ENCODE assay signal across 8 cellular contexts in genomic region chr14:91303091-91303923, GRCh38. TPM values are rescaled to one million over a fixed set of nuclear protein-coding genes. Genes with fewer than 3 reads are reported as not detected.
DNase-seq lines count a peak whose midpoint lies in the region; ATAC-seq, FAIRE-seq and TF ChIP-seq lines count a peak whose summit lies in the region.

No MANE protein-coding gene starts in this region.

- H2AFZ ChIP-seq in HepG2 (ENCODE audit: low read length) = no peak overlapping the region

- H3K27me3 Mint-ChIP-seq in activated naive CD4-positive, alpha-beta T cell treated with anti-CD3 and anti-CD28 coated beads for 36 hours (ENCODE audit: low read depth) = no peaks in the 10 kb centered on the region
- peaks cover 54% of the 10 kb centered on the region for H3K27me3 Mint-ChIP-seq in HFFc6 (ENCODE audit: insufficient read depth)

- peak; percentile 94 for DNase-seq in BE2C
- DNase-seq in NCI-H82 (lab: John Stamatoyannopoulos, UW) = peak; percentile 91
- DNase-seq in activated naive CD4-positive, alpha-beta T cell treated with anti-CD3 and anti-CD28 coated beads for 36 hours = peak; percentile 89
- peak; percentile 28 for DNase-seq in HepG2 (ENCODE audit: low spot score)
- DNase-seq in tibial artery = no peak
- DNase-seq in HFFc6 = no peak

- ATAC-seq in GM21360 (IDR thresholded peaks at IDR 0.05; ENCODE audit: unreplicated experiment) (peak; percentile 70), HepG2 (peak; percentile 92), GM18870 (IDR thresholded peaks at IDR 0.05; ENCODE audit: unreplicated experiment) (no peak)

- H4K20me1 ChIP-seq in HepG2 (ENCODE audit: insufficient read depth, low read length) = no peaks in the 10 kb centered on the region

- peaks cover 70% of the 10 kb centered on the region for H3K36me3 Mint-ChIP-seq in activated naive CD4-positive, alpha-beta T cell treated with anti-CD3 and anti-CD28 coated beads for 36 hours (ENCODE audit: low read depth)
- H3K36me3 Mint-ChIP-seq in HFFc6 (ENCODE audit: low read depth) = no peaks in the 10 kb centered on the region

- no peak overlapping the region for H3K4me2 ChIP-seq in HepG2 (ENCODE audit: low read depth, low read length)

- no peak for TF ChIP-seq EP300 in HepG2 (IDR thresholded peaks at IDR 0.05; ENCODE audit: low read depth in 2 of 2, low read length in 2 of 2)
- no peak for TF ChIP-seq EP300 in HepG2 (CRISPR knock-in tag; IDR thresholded peaks at IDR 0.05; ENCODE audit: borderline replicate concordance)

- no peak for TF ChIP-seq RAD21 in HepG2 (CRISPR knock-in tag; IDR thresholded peaks at IDR 0.05)

- peaks cover 58% of the 10 kb centered on the region for H3K4me1 Mint-ChIP-seq in activated naive CD4-positive, alpha-beta T cell treated with anti-CD3 and anti-CD28 coated beads for 36 hours (ENCODE audit: low read depth)
- peaks cover 10% of the 10 kb centered on the region for H3K4me1 Mint-ChIP-seq in HFFc6 (ENCODE audit: low read depth)

- H3K4me3 ChIP-seq in BE2C (ENCODE audit: low read depth, low read length) (no peak overlapping the region), HepG2 (replicated peaks in 1 of 3; ENCODE audit: insufficient read depth in 1 of 3, low read depth in 2 of 3, low read length in 3 of 3) (no peak overlapping the region), tibial artery (no peak overlapping the region)

- 97% methylated on average over 23 of the region's 23 CpGs for WGBS in HepG2 (ENCODE audit: low lambda C conversion rate)

- intact Hi-C loops in activated naive CD4-positive, alpha-beta T cell treated with anti-CD3 and anti-CD28 coated beads for 36 hours (cut with micrococcal nuclease) = loop anchor here (5.0 kb wide), 1 partner anchor 569 kb away; no protein-coding TSS in a partner anchor
- intact Hi-C loops in HepG2 (cut with micrococcal nuclease; ENCODE audit: unreplicated experiment) (no loop called here), tibial artery (cut with DNase I; ENCODE audit: low total_unique reads) (no loop called here)

- H3K27ac ChIP-seq in HepG2 (ENCODE audit: extremely low read length, insufficient read depth, low read length) = no peak overlapping the region
- no peak overlapping the region for H3K27ac ChIP-seq in tibial artery

- H3K4me1 ChIP-seq in BE2C = peaks cover 3% of the 10 kb centered on the region
- no peaks in the 10 kb centered on the region for H3K4me1 ChIP-seq in HepG2 (ENCODE audit: insufficient read depth, low read length)
- peaks cover 0 to 2% (median 0%) of the 10 kb centered on the region in 4 donors for H3K4me1 ChIP-seq in tibial artery

- TF ChIP-seq CTCF in BE2C (IDR thresholded peaks at IDR 0.05; ENCODE audit: low read depth, low read length) (no peak), HepG2 (CRISPR knock-in tag; IDR thresholded peaks at IDR 0.05) (no peak), tibial artery (IDR thresholded peaks at IDR 0.05) (no peak), HFFc6 (IDR thresholded peaks at IDR 0.05) (no peak)

- in situ Hi-C loops in HepG2 (cut with HindIII; ENCODE audit: extremely low pct_ligation_motif_present, low pct_unique_long_range_greater_than_20kb) = no loop called here

- FAIRE-seq in HepG2 (lab: Jason Lieb, UNC) = no peak

- H3K4me3 Mint-ChIP-seq in activated naive CD4-positive, alpha-beta T cell treated with anti-CD3 and anti-CD28 coated beads for 36 hours = no peak overlapping the region
- no peak overlapping the region for H3K4me3 Mint-ChIP-seq in HFFc6

- H3K9me3 Mint-ChIP-seq in activated naive CD4-positive, alpha-beta T cell treated with anti-CD3 and anti-CD28 coated beads for 36 hours = no peaks in the 10 kb centered on the region
- H3K9me3 Mint-ChIP-seq in HFFc6 = no peaks in the 10 kb centered on the region

- no peaks in the 10 kb centered on the region for H3K79me2 ChIP-seq in HepG2 (ENCODE audit: insufficient read depth, low read length)

- POLR2A ChIA-PET in HepG2 (lab: Yijun Ruan, JAX) = no interaction called here

- TF ChIP-seq POLR2A in HepG2 (IDR thresholded peaks at IDR 0.05; ENCODE audit: insufficient read depth in 1 of 2, low read depth in 2 of 2, low read length in 2 of 2) = no peak

- no peaks in the 10 kb centered on the region for H3K36me3 ChIP-seq in BE2C
- peaks cover 20 to 63% of the 10 kb centered on the region in 2 experiments for H3K36me3 ChIP-seq in HepG2 (replicated peaks in 1 of 2; ENCODE audit: control insufficient read depth in 1 of 2, insufficient read depth in 2 of 2, low read length in 2 of 2)
- no peaks in the 10 kb centered on the region for H3K36me3 ChIP-seq in tibial artery

- H3K27ac Mint-ChIP-seq in activated naive CD4-positive, alpha-beta T cell treated with anti-CD3 and anti-CD28 coated beads for 36 hours = peak overlapping the region; percentile 93
- H3K27ac Mint-ChIP-seq in HFFc6 = no peak overlapping the region

- no TSS peak for BruUV-seq in HepG2 (replicated peaks; lab: Mats Ljungman, UMichigan)

- H3K27me3 ChIP-seq in BE2C = no peaks in the 10 kb centered on the region
- H3K27me3 ChIP-seq in HepG2 (ENCODE audit: control insufficient read depth in 1 of 2, insufficient read depth in 2 of 2, low read length in 2 of 2) = no peaks in the 10 kb centered on the region
- H3K27me3 ChIP-seq in tibial artery = peaks cover 0 to 9% of the 10 kb centered on the region in 2 donors

- CTCF ChIA-PET in activated naive CD4-positive, alpha-beta T cell treated with anti-CD3 and anti-CD28 coated beads for 36 hours (lab: Charles Lee) = interaction anchor here (0.6 to 1.0 kb wide), 4 partner anchors 17 to 272 kb away, joined by 3 read pairs; no protein-coding TSS in a partner anchor
- CTCF ChIA-PET in HepG2 (lab: Yijun Ruan, JAX; ENCODE audit: low intra/inter-chr PET ratio, low total read pairs) = no interaction called here

- no peaks in the 10 kb centered on the region for H3K9me3 ChIP-seq in BE2C
- H3K9me3 ChIP-seq in HepG2 (ENCODE audit: low read length) = no peaks in the 10 kb centered on the region
- no peaks in the 10 kb centered on the region for H3K9me3 ChIP-seq in tibial artery

- H3K9ac ChIP-seq in HepG2 (ENCODE audit: insufficient read depth, low read depth, low read length) = no peak overlapping the region

TF ChIP-seq in HepG2, 621 proteins besides CTCF, POLR2A, EP300 and RAD21:
- TF ChIP-seq U2AF2 (IDR thresholded peaks at IDR 0.05; ENCODE audit: low read depth, low read length) (no peak), CENPT (CRISPR knock-in tag; IDR thresholded peaks at IDR 0.05; ENCODE audit: low read depth) (no peak)

RNA-seq across cellular contexts. Expression of gene GPR68, which starts 58.8 kb away (rescaled TPM):
- 25.8 TPM for polyA plus RNA-seq in BE2C (2012; ENCODE audit: insufficient read depth, insufficient read length, low read depth)
- total RNA-seq in activated naive CD4-positive, alpha-beta T cell treated with anti-CD3 and anti-CD28 coated beads for 36 hours = 1 to 10 TPM; 1.2 to 1.3 TPM
- total RNA-seq in HepG2 (2016; rRNA removed; fragmentation: Illumina TruSeq; extraction: Trizol) = not detected in 2 replicates
- not detected in 2 replicates for total RNA-seq in HepG2 (2016; cell fraction: cytosol; rRNA removed; fragmentation: Illumina TruSeq; extraction: Trizol; ENCODE audit: low read depth)
- total RNA-seq in HepG2 (2016; cell fraction: insoluble cytoplasmic fraction; rRNA removed; fragmentation: Illumina TruSeq; extraction: Trizol) = 0.11 TPM in 1 of 2 replicates, not detected in the other
- 0.41 TPM in 1 of 2 replicates, not detected in the other for total RNA-seq in HepG2 (2016; cell fraction: membrane; rRNA removed; fragmentation: Illumina TruSeq; extraction: Trizol)
- not detected in 2 replicates for total RNA-seq in HepG2 (2016; cell fraction: nucleus; rRNA removed; fragmentation: Illumina TruSeq; extraction: Trizol)
- polyA plus RNA-seq in HepG2 (2011; rRNA removed) = not detected in 2 replicates
- not detected in 2 replicates for polyA plus RNA-seq in HepG2 (2011; cell fraction: cytosol; rRNA removed)
- 0.16 TPM in 1 of 2 replicates, not detected in the other for polyA plus RNA-seq in HepG2 (2011; cell fraction: nucleus; rRNA removed)
- polyA plus RNA-seq in HepG2 (2012) = 0.17 and 0.20 TPM in 2 replicates
- polyA plus RNA-seq in HepG2 (2016; cell fraction: cytosol; fragmentation: Illumina TruSeq; extraction: Trizol; ENCODE audit: low read depth) = not detected in 2 replicates
- not detected in 2 replicates for polyA plus RNA-seq in HepG2 (2016; cell fraction: insoluble cytoplasmic fraction; fragmentation: Illumina TruSeq; extraction: Trizol; ENCODE audit: low read depth)
- polyA plus RNA-seq in HepG2 (2016; cell fraction: membrane; fragmentation: Illumina TruSeq; extraction: Trizol; ENCODE audit: low read depth) = not detected in 2 replicates
- not detected in 2 replicates for polyA plus RNA-seq in HepG2 (2016; cell fraction: nucleus; fragmentation: Illumina TruSeq; extraction: Trizol; ENCODE audit: insufficient read depth, low read depth)
- polyA minus RNA-seq in HepG2 (2011; rRNA and poly(A)+ RNA removed; ENCODE audit: low replicate concordance) = 0.10 and 0.19 TPM in 2 replicates
- not detected in 2 replicates for polyA minus RNA-seq in HepG2 (2011; cell fraction: cytosol; rRNA and poly(A)+ RNA removed)
- not detected in 2 replicates for polyA minus RNA-seq in HepG2 (2011; cell fraction: nucleus; rRNA and poly(A)+ RNA removed)
- under 1 TPM; 0.34 to 0.88 (median 0.52) TPM for total RNA-seq in HFFc6 (2021; fragmentation: NEBNext Ultra II Directional; extraction: Animal tissue kit (Norgen Biotek cat#: 25700))

Comparison
In these comparisons a context has a peak if more than half of its experiments do, and no peak if none do; other contexts are left out.
1. DNase-seq: peak in BE2C (single experiment), NCI-H82 (single experiment), activated naive CD4-positive, alpha-beta T cell treated with anti-CD3 and anti-CD28 coated beads for 36 hours (single experiment) and HepG2 (single experiment); none in tibial artery (0 of 2) and HFFc6 (single experiment).